Comparison of ENCODE assay signal across 5 cellular contexts in the genomic region with DNA sequence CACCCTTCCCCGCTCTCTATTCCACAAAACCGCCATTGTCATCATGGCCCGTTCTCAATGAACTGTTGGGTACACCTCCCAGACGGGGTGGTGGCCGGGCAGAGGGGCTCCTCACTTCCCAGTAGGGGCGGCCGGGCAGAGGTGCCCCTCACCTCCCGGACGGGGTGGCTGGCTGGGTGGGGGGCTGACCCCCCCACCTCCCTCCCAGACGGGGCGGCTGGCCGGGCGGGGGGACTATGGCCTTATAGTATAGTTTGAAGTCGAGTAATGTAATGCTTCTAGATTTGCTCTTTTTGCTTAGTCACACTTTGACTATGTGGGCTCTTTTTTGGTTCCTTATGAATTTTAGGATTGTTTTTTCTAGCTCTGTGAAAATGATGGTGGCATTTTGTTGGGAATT. TPM values are rescaled to one million over a fixed set of nuclear protein-coding genes. Genes with fewer than 3 reads are reported as not detected.
"Had no signal": no experiment of that assay in that cellular context is flagged by ENCODE, and none has a peak within 500 bp of the region (broad histone marks: within the 10 kb centered on the region; RNA-seq: fewer than 3 reads in every experiment).

No MANE protein-coding gene starts in this region.

RNA-seq across cellular contexts. Expression of a gene that starts 28.5 kb away (rescaled TPM):
- total RNA-seq: HT-29, IMR-90, M059J, Right ventricle myocardium superior, SJSA1 had no signal
- polyA plus RNA-seq: IMR-90 had no signal

RNA-seq across cellular contexts. Expression of a gene that starts 31.1 kb away (rescaled TPM):
- total RNA-seq: IMR-90, SJSA1 had no signal
- polyA plus RNA-seq: IMR-90 had no signal

RNA-seq across cellular contexts. Expression of a gene that starts 37.3 kb away (rescaled TPM):
- total RNA-seq: IMR-90, M059J, Right ventricle myocardium superior, SJSA1 had no signal
- polyA plus RNA-seq: IMR-90 had no signal

RNA-seq across cellular contexts. Expression of a gene that starts 43.6 kb away (rescaled TPM):
- total RNA-seq: HT-29, IMR-90, M059J, Right ventricle myocardium superior, SJSA1 had no signal
- polyA plus RNA-seq: IMR-90 had no signal
